8 cellular contexts compared by ENCODE assay signal in genomic region chr14:24162083-24162482, GRCh38. TPM values are rescaled to one million over a fixed set of nuclear protein-coding genes. Genes with fewer than 3 reads are reported as not detected.
DNase-seq lines count a peak whose midpoint lies in the region; ATAC-seq, FAIRE-seq and TF ChIP-seq lines count a peak whose summit lies in the region.

No MANE protein-coding gene starts in this region.

- peak overlapping the region in 20 of 21 experiments; percentile 86 to 100 (median 98) for H3K27ac ChIP-seq in skin epidermis

- CTCF ChIA-PET in activated CD8-positive, alpha-beta T cell treated with anti-CD3 and anti-CD28 coated beads, Interleukin-2, amount 10 ng/mL, durations not matched to agents 7 days and 5 days (lab: Charles Lee): interaction anchor here (1.1 to 4.2 kb wide), 18 partner anchors 9 to 269 kb away, joined by 3 to 77 read pairs (median 11); partner anchors contain the start of genes CARMIL3, CHMP4A, CIDEB and DCAF11

- H3K4me3 Mint-ChIP-seq in activated CD8-positive, alpha-beta T cell treated with anti-CD3 and anti-CD28 coated beads, Interleukin-2, amount 10 ng/mL, durations not matched to agents 7 days and 5 days: peak overlapping the region; percentile 92
- H3K4me3 Mint-ChIP-seq in glutamatergic neuron (ENCODE audit: unreplicated experiment): peak overlapping the region; percentile 85

- H3K27me3 Mint-ChIP-seq in activated CD8-positive, alpha-beta T cell treated with anti-CD3 and anti-CD28 coated beads, Interleukin-2, amount 10 ng/mL, durations not matched to agents 7 days and 5 days (ENCODE audit: low read depth): no peaks in the 10 kb centered on the region
- peaks cover 2% of the 10 kb centered on the region for H3K27me3 Mint-ChIP-seq in glutamatergic neuron (ENCODE audit: unreplicated experiment)

- FAIRE-seq in RCC 7860 (lab: Jason Lieb, UNC): no peak

- H3K36me3 Mint-ChIP-seq in activated CD8-positive, alpha-beta T cell treated with anti-CD3 and anti-CD28 coated beads, Interleukin-2, amount 10 ng/mL, durations not matched to agents 7 days and 5 days (ENCODE audit: low read depth): peaks cover 91% of the 10 kb centered on the region
- peaks cover 4% of the 10 kb centered on the region for H3K36me3 Mint-ChIP-seq in glutamatergic neuron (ENCODE audit: unreplicated experiment)

- POLR2A ChIA-PET in activated CD8-positive, alpha-beta T cell treated with anti-CD3 and anti-CD28 coated beads, Interleukin-2, amount 10 ng/mL, durations not matched to agents 7 days and 5 days (lab: Charles Lee): interaction anchor here (0.6 to 7.6 kb wide), 28 partner anchors 9 to 1068 kb away, joined by 3 to 229 read pairs (median 16); partner anchors contain the start of genes CHMP4A, DCAF11, EMC9 and IPO4

- DNase-seq in GM12865 (ENCODE audit: low read depth) (peak; percentile 42), glutamatergic neuron (no peak), NCI-H2081 treated with DMSO at 0.1 percent for 48 hours (lab: John Stamatoyannopoulos, UW) (no peak), putamen (ENCODE audit: low spot score) (no peak), NCI-H82 treated with DMSO at 0.1 percent for 48 hours (lab: John Stamatoyannopoulos, UW; ENCODE audit: unreplicated experiment) (no peak), RCC 7860 (ENCODE audit: low spot score) (no peak)
- no peak for DNase-seq in activated CD8-positive, alpha-beta T cell treated with anti-CD3 and anti-CD28 coated beads, Interleukin-2, amount 10 ng/mL, durations not matched to agents 7 days and 5 days

- no peaks in the 10 kb centered on the region for H3K9me3 Mint-ChIP-seq in activated CD8-positive, alpha-beta T cell treated with anti-CD3 and anti-CD28 coated beads, Interleukin-2, amount 10 ng/mL, durations not matched to agents 7 days and 5 days (ENCODE audit: insufficient read depth)
- peaks cover 2% of the 10 kb centered on the region for H3K9me3 Mint-ChIP-seq in glutamatergic neuron (ENCODE audit: unreplicated experiment)

- TF ChIP-seq CTCF in GM12865 (IDR thresholded peaks at IDR 0.05; ENCODE audit: insufficient read depth, low read depth, low read length, missing control alignments) (no peak), glutamatergic neuron (IDR thresholded peaks at IDR 0.05; ENCODE audit: partially characterized antibody, unreplicated experiment) (no peak)

- ATAC-seq in activated CD8-positive, alpha-beta T cell treated with anti-CD3 and anti-CD28 coated beads, Interleukin-2, amount 10 ng/mL, durations not matched to agents 7 days and 5 days: no peak

- H3K27ac Mint-ChIP-seq in activated CD8-positive, alpha-beta T cell treated with anti-CD3 and anti-CD28 coated beads, Interleukin-2, amount 10 ng/mL, durations not matched to agents 7 days and 5 days: peak overlapping the region; percentile 100
- H3K27ac Mint-ChIP-seq in glutamatergic neuron (ENCODE audit: unreplicated experiment): peak overlapping the region; percentile 64

- H3K4me3 ChIP-seq in GM12865 (ENCODE audit: low read depth, low read length): peak overlapping the region; percentile 97
- peak overlapping the region; percentile 54 to 76 (median 72) for H3K4me3 ChIP-seq in skin epidermis

- H3K4me1 Mint-ChIP-seq in activated CD8-positive, alpha-beta T cell treated with anti-CD3 and anti-CD28 coated beads, Interleukin-2, amount 10 ng/mL, durations not matched to agents 7 days and 5 days (ENCODE audit: low read depth): peaks cover 60% of the 10 kb centered on the region
- peaks cover 7% of the 10 kb centered on the region for H3K4me1 Mint-ChIP-seq in glutamatergic neuron (ENCODE audit: low read depth, unreplicated experiment)

RNA-seq across cellular contexts. Expression of gene IRF9, which starts 1.0 kb away (rescaled TPM):
- 100 to 1,000 TPM; 221 to 242 TPM for total RNA-seq in activated CD8-positive, alpha-beta T cell treated with anti-CD3 and anti-CD28 coated beads, Interleukin-2, amount 10 ng/mL, durations not matched to agents 7 days and 5 days
- 31.0 TPM for total RNA-seq in glutamatergic neuron (ENCODE audit: unreplicated experiment)

RNA-seq across cellular contexts. Expression of gene REC8, which starts 9.8 kb away (rescaled TPM):
- total RNA-seq in activated CD8-positive, alpha-beta T cell treated with anti-CD3 and anti-CD28 coated beads, Interleukin-2, amount 10 ng/mL, durations not matched to agents 7 days and 5 days: 10 to 100 TPM; 54.5 to 58.6 TPM
- total RNA-seq in glutamatergic neuron (ENCODE audit: unreplicated experiment): 136 TPM

RNA-seq across cellular contexts. Expression of gene RNF31, which starts 14.8 kb away (rescaled TPM):
- 100 to 1,000 TPM; 123 to 142 TPM for total RNA-seq in activated CD8-positive, alpha-beta T cell treated with anti-CD3 and anti-CD28 coated beads, Interleukin-2, amount 10 ng/mL, durations not matched to agents 7 days and 5 days
- total RNA-seq in glutamatergic neuron (ENCODE audit: unreplicated experiment): 88.2 TPM

RNA-seq across cellular contexts. Expression of gene PSME2, which starts 15.7 kb away (rescaled TPM):
- total RNA-seq in activated CD8-positive, alpha-beta T cell treated with anti-CD3 and anti-CD28 coated beads, Interleukin-2, amount 10 ng/mL, durations not matched to agents 7 days and 5 days: 100 to 1,000 TPM; 635 to 636 TPM
- total RNA-seq in glutamatergic neuron (ENCODE audit: unreplicated experiment): 58.9 TPM

RNA-seq across cellular contexts. Expression of gene EMC9, which starts 20.7 kb away (rescaled TPM):
- total RNA-seq in activated CD8-positive, alpha-beta T cell treated with anti-CD3 and anti-CD28 coated beads, Interleukin-2, amount 10 ng/mL, durations not matched to agents 7 days and 5 days: 10 to 100 TPM; 49.9 to 53.2 TPM
- 18.1 TPM for total RNA-seq in glutamatergic neuron (ENCODE audit: unreplicated experiment)
